1 cellular context compared by ENCODE assay signal in genomic region chr17:65552214-65552613, GRCh38.
A peak's percentile ranks its signal among the peaks of the same experiment; 100 is the strongest.
TF ChIP-seq lines count a peak whose summit lies in the region.

No MANE protein-coding gene starts in this region.

TF ChIP-seq in HepG2, 621 proteins besides CTCF, POLR2A, EP300 and RAD21:
- TF ChIP-seq ZIK1 (CRISPR knock-in tag; IDR thresholded peaks at IDR 0.05; ENCODE audit: borderline replicate concordance, low read depth) (no peak), ZNF687 (CRISPR knock-in tag; IDR thresholded peaks at IDR 0.05) (peak; percentile 29; the same call in 1 of the 2 replicates), ZC3H13 (CRISPR knock-in tag; IDR thresholded peaks at IDR 0.05) (no peak), PHF8 (CRISPR knock-in tag; IDR thresholded peaks at IDR 0.05) (no peak), ZBTB14 (CRISPR knock-in tag; IDR thresholded peaks at IDR 0.05) (no peak), ZNF180 (CRISPR knock-in tag; IDR thresholded peaks at IDR 0.05; ENCODE audit: borderline replicate concordance, low read depth) (no peak), FOSL2 (CRISPR knock-in tag; IDR thresholded peaks at IDR 0.05) (peak; percentile 19; the same call in 1 of the 2 replicates), AGO2 (optimal IDR thresholded peaks at IDR 0.05; ENCODE audit: low read depth, low read length) (peak; percentile 66), MAX (IDR thresholded peaks at IDR 0.05) (no peak), FOXP1 (IDR thresholded peaks at IDR 0.05) (no peak), FOXP1 (CRISPR knock-in tag; IDR thresholded peaks at IDR 0.05) (no peak), RBFOX2 (IDR thresholded peaks at IDR 0.05; ENCODE audit: low read depth, low read length) (0 out of 2 replicates have a peak, but pooled peaks have one; percentile 34), ZBTB40 (IDR thresholded peaks at IDR 0.05) (no peak), ZBTB40 (CRISPR knock-in tag; IDR thresholded peaks at IDR 0.05) (0 out of 2 replicates have a peak, but pooled peaks have one; percentile 16), ZMYM3 (CRISPR knock-in tag; IDR thresholded peaks at IDR 0.05) (no peak), HNRNPL (IDR thresholded peaks at IDR 0.05; ENCODE audit: low read depth, low read length) (0 out of 2 replicates have a peak, but pooled peaks have one; percentile 26), CENPX (CRISPR knock-in tag; IDR thresholded peaks at IDR 0.05) (no peak)
TF ChIP-seq in HepG2: peak in this region for 6.
